In the genomic region with DNA sequence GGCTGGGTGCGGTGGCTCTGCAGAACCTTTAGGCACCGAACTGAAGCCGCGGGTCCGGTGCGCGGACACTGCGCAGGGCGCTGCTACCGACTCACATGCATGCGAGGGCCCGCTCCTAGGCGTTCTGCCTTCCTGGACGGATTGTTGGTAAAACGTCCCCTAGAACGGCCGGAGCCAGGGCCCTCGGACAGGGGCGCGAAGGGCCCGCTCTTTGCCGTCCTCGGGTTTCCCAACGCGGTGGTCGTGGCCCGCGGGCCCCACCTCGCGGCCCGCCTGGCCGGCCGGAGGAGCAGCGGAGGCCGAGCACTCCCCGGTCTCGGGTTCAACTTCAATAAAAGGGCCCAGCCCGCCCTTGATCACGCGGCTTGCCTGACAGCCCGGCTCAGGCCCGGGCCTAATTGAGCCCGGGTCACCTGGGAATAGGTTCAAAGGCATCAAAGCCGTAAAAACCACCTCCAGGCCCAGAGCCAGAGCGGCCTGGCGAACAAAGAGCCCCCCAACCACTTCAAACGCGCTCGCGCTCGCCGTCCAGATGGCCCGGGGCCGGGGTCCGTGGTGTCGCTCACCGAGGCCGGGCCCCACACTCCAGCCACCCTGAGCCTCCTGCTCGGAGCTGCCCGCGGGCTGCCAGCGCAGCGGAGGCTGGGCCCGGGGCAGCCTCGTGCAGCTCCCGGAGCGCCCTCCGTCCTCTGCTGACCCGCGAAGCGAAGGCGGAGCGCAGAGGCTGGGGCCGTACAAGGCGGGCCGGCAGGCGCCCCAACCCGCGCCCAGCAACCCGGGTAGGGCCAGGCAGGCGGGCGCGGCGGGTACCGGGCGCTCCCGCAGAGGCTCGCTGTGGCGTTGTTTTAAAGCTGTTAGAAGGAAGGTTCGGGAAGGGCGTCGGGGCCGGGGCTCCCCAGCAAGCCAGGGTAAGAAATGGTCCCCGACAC, we compare ENCODE assay signal across 9 cellular contexts. TPM values are rescaled to one million over a fixed set of nuclear protein-coding genes. Genes with fewer than 3 reads are reported as not detected.
DNase-seq lines count a peak whose midpoint lies in the region; TF ChIP-seq lines count a peak whose summit lies in the region.
"Had no signal": no experiment of that assay in that cellular context is flagged by ENCODE, and none has a peak within 500 bp of the region (broad histone marks: within the 10 kb centered on the region; RNA-seq: fewer than 3 reads in every experiment).

No MANE protein-coding gene starts in this region.

- no peak overlapping the region for H2BK5ac ChIP-seq in mesendoderm (ENCODE audit: low read length)

- H3K4ac ChIP-seq in mesendoderm (ENCODE audit: low read depth, low read length), result no peak overlapping the region

- no peaks in the 10 kb centered on the region for H3K79me2 ChIP-seq in mesendoderm (ENCODE audit: control insufficient read depth, insufficient read depth, low read length)

- H3K79me1 ChIP-seq in mesendoderm (ENCODE audit: low read length), result no peaks in the 10 kb centered on the region

- H3K18ac ChIP-seq in mesendoderm (ENCODE audit: low read length), result peak overlapping the region; percentile 57

- peaks cover 0 to 11% (median 0%) of the 10 kb centered on the region in 4 donors for H3K4me1 ChIP-seq in Peyer's patch
- no peaks in the 10 kb centered on the region for H3K4me1 ChIP-seq in mesendoderm (ENCODE audit: control insufficient read depth, low read depth, low read length)
- peaks cover 0 to 39% (median 7%) of the 10 kb centered on the region in 4 donors for H3K4me1 ChIP-seq in tibial nerve
- no peaks in the 10 kb centered on the region for H3K4me1 ChIP-seq in BE2C

- H3K27me3 ChIP-seq in Peyer's patch (no peaks in the 10 kb centered on the region), mesendoderm (ENCODE audit: insufficient read depth, low read length, poor library complexity) (peaks cover 54% of the 10 kb centered on the region), tibial nerve (peaks cover 0 to 57% of the 10 kb centered on the region in 2 donors), BE2C (peaks cover 71% of the 10 kb centered on the region)

- no peak for TF ChIP-seq POLR2A in Peyer's patch (IDR thresholded peaks at IDR 0.05)
- no peak for TF ChIP-seq POLR2A in tibial nerve (IDR thresholded peaks at IDR 0.05)

- H3K9ac ChIP-seq in mesendoderm (ENCODE audit: low read length), result peak overlapping the region; percentile 52

- H3K56ac ChIP-seq in mesendoderm (ENCODE audit: low read length), result peak overlapping the region; percentile 78

- H4K8ac ChIP-seq in mesendoderm (ENCODE audit: low read depth, low read length), result no peak overlapping the region

- peak overlapping the region; percentile 36 to 62 (median 48) for H3K4me3 ChIP-seq in Peyer's patch
- H3K4me3 ChIP-seq in mesendoderm (ENCODE audit: low read length), result no peak overlapping the region
- H3K4me3 ChIP-seq in tibial nerve, result peak overlapping the region; percentile 41 to 61 (median 48)
- H3K4me3 ChIP-seq in BE2C (ENCODE audit: low read depth, low read length), result no peak overlapping the region
- H3K4me3 ChIP-seq: GM12878 had no signal

- no peak for TF ChIP-seq EP300 in tibial nerve (IDR thresholded peaks at IDR 0.05)

- no CpG with 5 or more reads among the region's 94 CpGs for WGBS in mesendoderm (ENCODE audit: extremely low coverage, insufficient coverage, low lambda C conversion rate)
- 21 to 22% methylated on average over 23 to 53 of the region's 94 CpGs for WGBS in tibial nerve, 2 donors

- DNase-seq in Peyer's patch, result no peak
- DNase-seq in fibroblast of gingiva (ENCODE audit: low read depth), result peak; percentile 55
- DNase-seq in mesendoderm, result peak; percentile 54
- no peak for DNase-seq in tibial nerve (ENCODE audit: low spot score in 2 of 2)
- DNase-seq in GM13976 (ENCODE audit: low spot score), result no peak
- DNase-seq in BE2C, result no peak
- no peak for DNase-seq in HuH-7 (ENCODE audit: low spot score)
- no peak for DNase-seq in SHP77 treated with DMSO at 0.1 percent for 48 hours (lab: John Stamatoyannopoulos, UW)

- H3K9me3 ChIP-seq in Peyer's patch (no peaks in the 10 kb centered on the region), tibial nerve (no peaks in the 10 kb centered on the region), BE2C (no peaks in the 10 kb centered on the region)

- in situ Hi-C loops in GM13976 (cut with MboI; ENCODE audit: low sequenced_read_pairs, unreplicated experiment), result no loop called here

- H3K23ac ChIP-seq in mesendoderm (ENCODE audit: low read length), result peak overlapping the region; percentile 98

- H3K27ac ChIP-seq in Peyer's patch, result peak overlapping the region; percentile 63 to 84 (median 66)
- no peak overlapping the region for H3K27ac ChIP-seq in mesendoderm (ENCODE audit: low read depth, low read length)
- H3K27ac ChIP-seq in tibial nerve, result peak overlapping the region; percentile 55 to 89 (median 78)

- no peak overlapping the region for H2BK15ac ChIP-seq in mesendoderm (replicated peaks; ENCODE audit: low read depth)

- H2AK5ac ChIP-seq in mesendoderm (ENCODE audit: low read length), result no peak overlapping the region

- no peak overlapping the region for H2BK120ac ChIP-seq in mesendoderm (ENCODE audit: low read depth, low read length)

- peak overlapping the region; percentile 43 for H3K4me2 ChIP-seq in mesendoderm (ENCODE audit: low read length)

- H3K36me3 ChIP-seq in Peyer's patch (no peaks in the 10 kb centered on the region), mesendoderm (ENCODE audit: control insufficient read depth, insufficient read depth, low read length) (no peaks in the 10 kb centered on the region), tibial nerve (no peaks in the 10 kb centered on the region), BE2C (no peaks in the 10 kb centered on the region)

- TF ChIP-seq CTCF in Peyer's patch (IDR thresholded peaks at IDR 0.05), result no peak
- TF ChIP-seq CTCF in tibial nerve (IDR thresholded peaks at IDR 0.05), result no peak
- no peak for TF ChIP-seq CTCF in GM13976 (IDR thresholded peaks at IDR 0.05; ENCODE audit: borderline replicate concordance, control extremely low read depth, extremely low read depth, insufficient read depth, missing control alignments)
- TF ChIP-seq CTCF in BE2C (IDR thresholded peaks at IDR 0.05; ENCODE audit: low read depth, low read length), result no peak

- H4K5ac ChIP-seq in mesendoderm (ENCODE audit: low read length), result no peak overlapping the region

RNA-seq across cellular contexts. Expression of gene TWIST2, which starts 1.1 kb away (rescaled TPM):
- 10 to 100 TPM in 3 of 4 donors, 1 to 10 TPM in 1; 1.4 to 41.3 (median 15.7) TPM for total RNA-seq in Peyer's patch
- 2.9 TPM for polyA plus RNA-seq in mesendoderm (2013, experiment 1 of 2)
- polyA plus RNA-seq in mesendoderm (2013, experiment 2 of 2), result 3.1 TPM
- total RNA-seq in tibial nerve, result 100 to 1,000 TPM in 3 of 4 donors, 10 to 100 TPM in 1; 72.5 to 140 (median 106) TPM
- not detected for polyA plus RNA-seq in BE2C (2012; ENCODE audit: insufficient read depth, insufficient read length, low read depth)
- total RNA-seq: GM12878 had no signal
- polyA plus RNA-seq: GM12878 had no signal

Comparison
In these comparisons a context has a peak if more than half of its experiments do, and no peak if none do; other contexts are left out.
1. DNase-seq: peak in fibroblast of gingiva (single experiment) and mesendoderm (single experiment); none in Peyer's patch (0 of 3), tibial nerve (0 of 2), GM13976 (single experiment), BE2C (single experiment), HuH-7 (single experiment) and SHP77 treated with DMSO at 0.1 percent for 48 hours (single experiment).
2. H3K4me3 ChIP-seq: peak in Peyer's patch (4 of 4) and tibial nerve (4 of 4); none in mesendoderm (single experiment) and BE2C (single experiment).